In genomic region chr17:65123757-65124675, GRCh38 we compare ENCODE assay signal across 8 cellular contexts. TPM values are rescaled to one million over a fixed set of nuclear protein-coding genes. Genes with fewer than 3 reads are reported as not detected.
DNase-seq lines count a peak whose midpoint lies in the region; ATAC-seq and TF ChIP-seq lines count a peak whose summit lies in the region.

No MANE protein-coding gene starts in this region.

- no peak for TF ChIP-seq CTCF in thyroid gland (IDR thresholded peaks at IDR 0.05)

- H3K27ac ChIP-seq in thyroid gland = peak overlapping the region; percentile 73 to 89 (median 87)

- no peaks in the 10 kb centered on the region for H3K9me3 ChIP-seq in thyroid gland

- peaks cover 4% of the 10 kb centered on the region for H3K36me3 Mint-ChIP-seq in activated T-cell treated with anti-CD3 and anti-CD28 coated beads, Interleukin-2, amount 50 U/mL, for 24 hours (ENCODE audit: low read depth)
- no peaks in the 10 kb centered on the region for H3K36me3 Mint-ChIP-seq in activated naive CD8-positive, alpha-beta T cell treated with anti-CD3 and anti-CD28 coated beads for 36 hours

- no peaks in the 10 kb centered on the region for H3K9me3 Mint-ChIP-seq in activated T-cell treated with anti-CD3 and anti-CD28 coated beads, Interleukin-2, amount 50 U/mL, for 24 hours
- H3K9me3 Mint-ChIP-seq in activated naive CD8-positive, alpha-beta T cell treated with anti-CD3 and anti-CD28 coated beads for 36 hours = peaks cover 1% of the 10 kb centered on the region

- peaks cover 26% of the 10 kb centered on the region for H3K4me1 Mint-ChIP-seq in activated T-cell treated with anti-CD3 and anti-CD28 coated beads, Interleukin-2, amount 50 U/mL, for 24 hours (ENCODE audit: low read depth)
- H3K4me1 Mint-ChIP-seq in activated naive CD8-positive, alpha-beta T cell treated with anti-CD3 and anti-CD28 coated beads for 36 hours = peaks cover 27% of the 10 kb centered on the region

- intact Hi-C loops in left colon (cut with DNase I, micrococcal nuclease) = no loop called here
- intact Hi-C loops in thyroid gland (cut with DNase I) = no loop called here

- ATAC-seq in left colon = peak; percentile 53

- peak overlapping the region; percentile 88 for H3K4me3 Mint-ChIP-seq in activated T-cell treated with anti-CD3 and anti-CD28 coated beads, Interleukin-2, amount 50 U/mL, for 24 hours
- peak overlapping the region; percentile 81 for H3K4me3 Mint-ChIP-seq in activated naive CD8-positive, alpha-beta T cell treated with anti-CD3 and anti-CD28 coated beads for 36 hours

- H3K27me3 Mint-ChIP-seq in activated T-cell treated with anti-CD3 and anti-CD28 coated beads, Interleukin-2, amount 50 U/mL, for 24 hours = peaks cover 18% of the 10 kb centered on the region
- peaks cover 10% of the 10 kb centered on the region for H3K27me3 Mint-ChIP-seq in activated naive CD8-positive, alpha-beta T cell treated with anti-CD3 and anti-CD28 coated beads for 36 hours

- H3K36me3 ChIP-seq in thyroid gland = no peaks in the 10 kb centered on the region

- DNase-seq in activated T-cell treated with anti-CD3 and anti-CD28 coated beads, Interleukin-2, amount 50 U/mL, for 24 hours = no peak
- DNase-seq in activated T-cell treated with anti-CD3 and anti-CD28 coated beads, Interleukin-2, amount 50 U/mL, for 1 hour = no peak
- DNase-seq in activated naive CD8-positive, alpha-beta T cell treated with anti-CD3 and anti-CD28 coated beads for 36 hours = no peak
- DNase-seq in left colon = peak in 1 of 2 donors; percentile 31
- DNase-seq in thyroid gland = no peak
- DNase-seq in cerebellar nuclear complex (lab: John Stamatoyannopoulos, UW) = no peak
- no peak for DNase-seq in activated CD4-positive, alpha-beta T cell treated with anti-CD3 and anti-CD28 coated beads, Interleukin-2, amount 50 U/mL, for 1 hour
- no peak for DNase-seq in NCI-H2029 treated with DMSO at 0.1 percent for 48 hours (lab: John Stamatoyannopoulos, UW)

- peak overlapping the region in 1 of 3 donors; percentile 71 for H3K4me3 ChIP-seq in thyroid gland (replicated peaks in 1 of 3)

- 79 to 81% methylated on average over 9 of the region's 9 CpGs for WGBS in thyroid gland, 2 donors

- TF ChIP-seq POLR2A in thyroid gland (IDR thresholded peaks at IDR 0.05) = no peak

- peak overlapping the region; percentile 96 for H3K27ac Mint-ChIP-seq in activated T-cell treated with anti-CD3 and anti-CD28 coated beads, Interleukin-2, amount 50 U/mL, for 24 hours
- peak overlapping the region; percentile 96 for H3K27ac Mint-ChIP-seq in activated naive CD8-positive, alpha-beta T cell treated with anti-CD3 and anti-CD28 coated beads for 36 hours

- H3K27me3 ChIP-seq in thyroid gland = no peaks in the 10 kb centered on the region

- H3K4me1 ChIP-seq in thyroid gland = peaks cover 0 to 6% of the 10 kb centered on the region in 2 donors

RNA-seq across cellular contexts. Expression of gene RGS9, which starts 13.2 kb away (rescaled TPM):
- 1 to 10 TPM; 1.2 TPM for total RNA-seq in activated naive CD8-positive, alpha-beta T cell treated with anti-CD3 and anti-CD28 coated beads for 36 hours
- 10 to 100 TPM in 1 of 2 donors, 1 to 10 TPM in 1; 7.1 to 11.4 TPM for total RNA-seq in left colon
- total RNA-seq in thyroid gland = 10 to 100 TPM in 1 of 4 donors, 1 to 10 TPM in 3; 6.0 to 15.5 (median 6.7) TPM
